In genomic region chr16:22333457-22333994, GRCh38 we compare ENCODE assay signal across 28 cellular contexts. TPM values are rescaled to one million over a fixed set of nuclear protein-coding genes. Genes with fewer than 3 reads are reported as not detected.
A peak's percentile ranks its signal among the peaks of the same experiment; 100 is the strongest.
DNase-seq lines count a peak whose midpoint lies in the region; ATAC-seq and TF ChIP-seq lines count a peak whose summit lies in the region.
"Had no signal": no experiment of that assay in that cellular context is flagged by ENCODE, and none has a peak within 500 bp of the region (broad histone marks: within the 10 kb centered on the region; RNA-seq: fewer than 3 reads in every experiment).

No MANE protein-coding gene starts in this region.

- no peak for TF ChIP-seq EP300 in sigmoid colon (IDR thresholded peaks at IDR 0.05)

- H3K4me3 Mint-ChIP-seq in activated naive CD8-positive, alpha-beta T cell = no peak overlapping the region
- H3K4me3 Mint-ChIP-seq in activated naive CD8-positive, alpha-beta T cell treated with anti-CD3 and anti-CD28 coated beads for 36 hours = no peak overlapping the region
- no peak overlapping the region for H3K4me3 Mint-ChIP-seq in chondrocyte (ENCODE audit: unreplicated experiment)
- H3K4me3 Mint-ChIP-seq: activated CD4-positive, alpha-beta T cell treated with anti-CD3 and anti-CD28 coated beads, Interleukin-2, amount 10 ng/mL, durations not matched to agents 24 days and 14 days; activated CD8-positive, alpha-beta memory T cell treated with anti-CD3 and anti-CD28 coated beads, Interleukin-2, amount 10 ng/mL, durations not matched to agents 7 days and 5 days; activated naive CD8-positive, alpha-beta T cell treated with anti-CD3 and anti-CD28 coated beads, Interleukin-2, amount 50 U/mL, for 24 hours; activated T-cell treated with anti-CD3 and anti-CD28 coated beads, Interleukin-2, amount 50 U/mL, for 4 hours; CD4-positive, alpha-beta memory T cell; memory B cell; stimulated activated naive B cell treated with anti-CD40 and anti-IgM and Interleukin-4, amounts not matched to agents 10 μg/mL and 1 μg/mL and 100 μg/mL, for 72 hours; WTC11 had no signal

- 72 to 85% methylated on average over 6 of the region's 6 CpGs for WGBS in sigmoid colon, 2 donors

- H3K4me3 ChIP-seq in lower lobe of right lung (no peak overlapping the region), sigmoid colon (no peak overlapping the region)
- H3K4me3 ChIP-seq: A549, HAP-1, psoas muscle, SJSA1, skin epidermis had no signal

- H3K4me1 Mint-ChIP-seq in activated naive CD8-positive, alpha-beta T cell (ENCODE audit: low read depth) = peaks cover 37% of the 10 kb centered on the region
- peaks cover 11% of the 10 kb centered on the region for H3K4me1 Mint-ChIP-seq in activated naive CD8-positive, alpha-beta T cell treated with anti-CD3 and anti-CD28 coated beads for 36 hours
- H3K4me1 Mint-ChIP-seq in chondrocyte (ENCODE audit: low read depth) = peaks cover 7% of the 10 kb centered on the region
- H3K4me1 Mint-ChIP-seq: memory B cell; stimulated activated naive B cell treated with anti-CD40 and anti-IgM and Interleukin-4, amounts not matched to agents 10 μg/mL and 1 μg/mL and 100 μg/mL, for 72 hours; WTC11 had no signal

- peak overlapping the region; percentile 29 for H3K27ac Mint-ChIP-seq in activated naive CD8-positive, alpha-beta T cell
- H3K27ac Mint-ChIP-seq in activated naive CD8-positive, alpha-beta T cell treated with anti-CD3 and anti-CD28 coated beads for 36 hours = no peak overlapping the region
- peak overlapping the region; percentile 28 for H3K27ac Mint-ChIP-seq in chondrocyte (ENCODE audit: unreplicated experiment)
- H3K27ac Mint-ChIP-seq: activated CD4-positive, alpha-beta T cell treated with anti-CD3 and anti-CD28 coated beads, Interleukin-2, amount 10 ng/mL, durations not matched to agents 24 days and 14 days; activated CD8-positive, alpha-beta memory T cell treated with anti-CD3 and anti-CD28 coated beads, Interleukin-2, amount 10 ng/mL, durations not matched to agents 7 days and 5 days; activated naive CD8-positive, alpha-beta T cell treated with anti-CD3 and anti-CD28 coated beads, Interleukin-2, amount 50 U/mL, for 24 hours; memory B cell; stimulated activated naive B cell treated with anti-CD40 and anti-IgM and Interleukin-4, amounts not matched to agents 10 μg/mL and 1 μg/mL and 100 μg/mL, for 72 hours; WTC11 had no signal

- no peaks in the 10 kb centered on the region for H3K27me3 Mint-ChIP-seq in activated naive CD8-positive, alpha-beta T cell
- no peaks in the 10 kb centered on the region for H3K27me3 Mint-ChIP-seq in activated naive CD8-positive, alpha-beta T cell treated with anti-CD3 and anti-CD28 coated beads for 36 hours
- H3K27me3 Mint-ChIP-seq in chondrocyte (ENCODE audit: low read depth) = no peaks in the 10 kb centered on the region
- H3K27me3 Mint-ChIP-seq: activated CD4-positive, alpha-beta T cell treated with anti-CD3 and anti-CD28 coated beads, Interleukin-2, amount 10 ng/mL, durations not matched to agents 24 days and 14 days; activated CD8-positive, alpha-beta memory T cell treated with anti-CD3 and anti-CD28 coated beads, Interleukin-2, amount 10 ng/mL, durations not matched to agents 7 days and 5 days; activated naive CD8-positive, alpha-beta T cell treated with anti-CD3 and anti-CD28 coated beads, Interleukin-2, amount 50 U/mL, for 24 hours; CD4-positive, alpha-beta memory T cell; memory B cell; stimulated activated naive B cell treated with anti-CD40 and anti-IgM and Interleukin-4, amounts not matched to agents 10 μg/mL and 1 μg/mL and 100 μg/mL, for 72 hours had no signal

- peak; percentile 62 to 92 for ATAC-seq in lower lobe of right lung
- ATAC-seq in GM19467 (IDR thresholded peaks at IDR 0.05; ENCODE audit: unreplicated experiment) = no peak
- ATAC-seq: A549; activated CD8-positive, alpha-beta memory T cell treated with anti-CD3 and anti-CD28 coated beads, Interleukin-2, amount 10 ng/mL, durations not matched to agents 7 days and 5 days; activated naive CD8-positive, alpha-beta T cell treated with anti-CD3 and anti-CD28 coated beads, Interleukin-2, amount 50 U/mL, for 24 hours; activated T-cell treated with anti-CD3 and anti-CD28 coated beads, Interleukin-2, amount 50 U/mL, for 4 hours; esophagus mucosa; stimulated activated naive B cell treated with anti-CD40 and anti-IgM and Interleukin-4, amounts not matched to agents 10 μg/mL and 1 μg/mL and 100 μg/mL, for 72 hours; WTC11 had no signal

- H3K36me3 ChIP-seq in lower lobe of right lung = peaks cover 65% of the 10 kb centered on the region
- H3K36me3 ChIP-seq in sigmoid colon = peaks cover 3 to 65% (median 23%) of the 10 kb centered on the region in 4 donors

- intact Hi-C loops in lower lobe of right lung (cut with DNase I) = no loop called here
- intact Hi-C loops in sigmoid colon (cut with DNase I) = no loop called here
- intact Hi-C loops in posterior cingulate gyrus (cut with DNase I) = no loop called here

- TF ChIP-seq CTCF in chondrocyte (IDR thresholded peaks at IDR 0.05) = no peak
- no peak for TF ChIP-seq CTCF in lower lobe of right lung (IDR thresholded peaks at IDR 0.05)
- no peak for TF ChIP-seq CTCF in sigmoid colon (IDR thresholded peaks at IDR 0.05)

- no peak for TF ChIP-seq POLR2A in sigmoid colon (IDR thresholded peaks at IDR 0.05)

- H3K27ac ChIP-seq in lower lobe of right lung = no peak overlapping the region
- H3K27ac ChIP-seq in sigmoid colon = no peak overlapping the region
- H3K27ac ChIP-seq: A549, psoas muscle, SJSA1 had no signal

- H3K27me3 ChIP-seq in lower lobe of right lung (ENCODE audit: low read depth) (no peaks in the 10 kb centered on the region), sigmoid colon (no peaks in the 10 kb centered on the region)
- H3K27me3 ChIP-seq: SJSA1 had no signal

- DNase-seq in activated naive CD8-positive, alpha-beta T cell treated with anti-CD3 and anti-CD28 coated beads for 36 hours = no peak
- DNase-seq in chondrocyte (ENCODE audit: low spot score) (no peak), lower lobe of right lung (no peak), sigmoid colon (peak; percentile 63), SW 1271 (lab: John Stamatoyannopoulos, UW) (no peak), posterior cingulate gyrus (no peak)
- DNase-seq: activated CD4-positive, alpha-beta T cell treated with anti-CD3 and anti-CD28 coated beads, Interleukin-2, amount 10 ng/mL, durations not matched to agents 24 days and 14 days; activated CD8-positive, alpha-beta memory T cell treated with anti-CD3 and anti-CD28 coated beads, Interleukin-2, amount 10 ng/mL, durations not matched to agents 7 days and 5 days; activated gamma-delta T cell; activated naive CD8-positive, alpha-beta T cell treated with anti-CD3 and anti-CD28 coated beads, Interleukin-2, amount 50 U/mL, for 24 hours; activated T-cell treated with anti-CD3 and anti-CD28 coated beads, Interleukin-2, amount 50 U/mL, for 4 hours; CD4-positive, alpha-beta memory T cell; central memory CD4-positive, alpha-beta T cell; DMS153; KBM-7; NCI-H1092 treated with DMSO at 0.1 percent for 48 hours; NCI-H1694 treated with DMSO at 0.1 percent for 48 hours; psoas muscle; stimulated activated naive B cell treated with anti-CD40 and anti-IgM and Interleukin-4, amounts not matched to agents 10 μg/mL and 1 μg/mL and 100 μg/mL, for 72 hours had no signal

- H3K9me3 Mint-ChIP-seq in activated naive CD8-positive, alpha-beta T cell (ENCODE audit: low read depth) = peaks cover 14% of the 10 kb centered on the region
- H3K9me3 Mint-ChIP-seq in activated naive CD8-positive, alpha-beta T cell treated with anti-CD3 and anti-CD28 coated beads for 36 hours = peaks cover 28% of the 10 kb centered on the region
- H3K9me3 Mint-ChIP-seq in chondrocyte (ENCODE audit: low read depth) = peaks cover 15% of the 10 kb centered on the region

- H3K9me3 ChIP-seq in lower lobe of right lung = peaks cover 10% of the 10 kb centered on the region
- no peaks in the 10 kb centered on the region for H3K9me3 ChIP-seq in sigmoid colon

- peaks cover 59% of the 10 kb centered on the region for H3K36me3 Mint-ChIP-seq in activated naive CD8-positive, alpha-beta T cell
- H3K36me3 Mint-ChIP-seq in activated naive CD8-positive, alpha-beta T cell treated with anti-CD3 and anti-CD28 coated beads for 36 hours = peaks cover 75% of the 10 kb centered on the region
- peaks cover 45% of the 10 kb centered on the region for H3K36me3 Mint-ChIP-seq in chondrocyte (ENCODE audit: low read depth)

- H3K4me1 ChIP-seq in lower lobe of right lung = peaks cover 6% of the 10 kb centered on the region
- peaks cover 0 to 11% (median 7%) of the 10 kb centered on the region in 4 donors for H3K4me1 ChIP-seq in sigmoid colon
- H3K4me1 ChIP-seq: A549, HAP-1, psoas muscle, SJSA1 had no signal

RNA-seq across cellular contexts. Expression of gene POLR3E, which starts 36.3 kb away (rescaled TPM):
- 10 to 100 TPM; 94.3 to 95.8 TPM for total RNA-seq in activated naive CD8-positive, alpha-beta T cell treated with anti-CD3 and anti-CD28 coated beads for 36 hours
- total RNA-seq in chondrocyte = 25.2 to 34.8 TPM (median 26.7 TPM) in 3 replicates
- 36.6 TPM for total RNA-seq in lower lobe of right lung
- 10 to 100 TPM; 39.3 to 68.7 (median 49.4) TPM for total RNA-seq in sigmoid colon
- 10 to 100 TPM; 10.6 to 25.6 (median 11.4) TPM for polyA plus RNA-seq in sigmoid colon

RNA-seq across cellular contexts. Expression of gene CDR2, which starts 40.9 kb away (rescaled TPM):
- total RNA-seq in activated naive CD8-positive, alpha-beta T cell treated with anti-CD3 and anti-CD28 coated beads for 36 hours = 10 to 100 TPM; 31.6 to 34.7 TPM
- total RNA-seq in chondrocyte = 42.9 to 49.4 TPM (median 46.1 TPM) in 3 replicates
- 16.2 TPM for total RNA-seq in lower lobe of right lung
- 10 to 100 TPM; 20.3 to 32.3 (median 24.4) TPM for total RNA-seq in sigmoid colon
- 10 to 100 TPM; 14.6 to 22.7 (median 21.0) TPM for polyA plus RNA-seq in sigmoid colon
